Comparison of ENCODE assay signal across 14 cellular contexts in genomic region chr11:131609921-131610320, GRCh38.
DNase-seq lines count a peak whose midpoint lies in the region; TF ChIP-seq lines count a peak whose summit lies in the region.
"Had no signal": no experiment of that assay in that cellular context is flagged by ENCODE, and none has a peak within 500 bp of the region (broad histone marks: within the 10 kb centered on the region; RNA-seq: fewer than 3 reads in every experiment).

No MANE protein-coding gene starts in this region.

- H3K27me3 Mint-ChIP-seq in activated CD4-positive, alpha-beta T cell treated with anti-CD3 and anti-CD28 coated beads, Interleukin-2, amount 10 ng/mL, durations not matched to agents 7 days and 5 days: no peaks in the 10 kb centered on the region
- peaks cover 2% of the 10 kb centered on the region for H3K27me3 Mint-ChIP-seq in endothelial cell (ENCODE audit: unreplicated experiment)
- H3K27me3 Mint-ChIP-seq: CD4-positive, CD25-positive, alpha-beta regulatory T cell had no signal

- no peak overlapping the region for H3K4me3 Mint-ChIP-seq in activated CD4-positive, alpha-beta T cell treated with anti-CD3 and anti-CD28 coated beads, Interleukin-2, amount 10 ng/mL, durations not matched to agents 7 days and 5 days
- H3K4me3 Mint-ChIP-seq in endothelial cell (ENCODE audit: unreplicated experiment): no peak overlapping the region
- H3K4me3 Mint-ChIP-seq: CD4-positive, CD25-positive, alpha-beta regulatory T cell had no signal

- no peaks in the 10 kb centered on the region for H3K79me2 ChIP-seq in Loucy (ENCODE audit: insufficient read depth, low read length)

- no peaks in the 10 kb centered on the region for H3K27me3 ChIP-seq in Loucy (ENCODE audit: insufficient read depth, low read length, poor library complexity, severe bottlenecking)

- H3F3A ChIP-seq in Loucy (ENCODE audit: low read depth): 0 out of 2 replicates have a peak, but pooled peaks cover 5% of the 10 kb centered on the region

- peaks cover 69% of the 10 kb centered on the region for H3K4me1 ChIP-seq in Loucy (ENCODE audit: insufficient read depth, low read length, poor library complexity, severe bottlenecking)

- H3K9me2 ChIP-seq in Loucy (replicated peaks; ENCODE audit: low read depth, low read length): no peaks in the 10 kb centered on the region

- no peak overlapping the region for H3K4me3 ChIP-seq in Loucy (ENCODE audit: low read length, poor library complexity, severe bottlenecking)

- POLR2A ChIA-PET in activated CD4-positive, alpha-beta T cell treated with anti-CD3 and anti-CD28 coated beads, Interleukin-2, amount 10 ng/mL, durations not matched to agents 7 days and 5 days (lab: Charles Lee): no interaction called here

- no peaks in the 10 kb centered on the region for H4K20me1 ChIP-seq in Loucy (ENCODE audit: insufficient read depth, low read length, poor library complexity, severe bottlenecking)

- no peak overlapping the region for H2AFZ ChIP-seq in Loucy (ENCODE audit: low read length)

- no peaks in the 10 kb centered on the region for H3K4me1 Mint-ChIP-seq in activated CD4-positive, alpha-beta T cell treated with anti-CD3 and anti-CD28 coated beads, Interleukin-2, amount 10 ng/mL, durations not matched to agents 7 days and 5 days
- H3K4me1 Mint-ChIP-seq in endothelial cell (ENCODE audit: unreplicated experiment): peaks cover 32% of the 10 kb centered on the region
- H3K4me1 Mint-ChIP-seq: CD4-positive, CD25-positive, alpha-beta regulatory T cell had no signal

- H3K9me3 ChIP-seq in Loucy (ENCODE audit: insufficient read depth, low read depth, low read length): no peaks in the 10 kb centered on the region

- DNase-seq in AG08395 (ENCODE audit: low spot score) (peak; percentile 52), pons (ENCODE audit: low spot score) (peak; percentile 77), NCI-H1048 (lab: John Stamatoyannopoulos, UW) (no peak), COLO668 (lab: John Stamatoyannopoulos, UW; ENCODE audit: unreplicated experiment) (no peak), endothelial cell (ENCODE audit: low spot score) (no peak)
- DNase-seq in activated CD4-positive, alpha-beta T cell treated with anti-CD3 and anti-CD28 coated beads, Interleukin-2, amount 10 ng/mL, durations not matched to agents 7 days and 5 days: no peak
- DNase-seq: CD4-positive, CD25-positive, alpha-beta regulatory T cell; Kasumi-1; NCI-H345; NCI-H526 treated with DMSO at 0.1 percent for 48 hours; PC-3 had no signal

- peaks cover 3% of the 10 kb centered on the region for H3K9me3 Mint-ChIP-seq in activated CD4-positive, alpha-beta T cell treated with anti-CD3 and anti-CD28 coated beads, Interleukin-2, amount 10 ng/mL, durations not matched to agents 7 days and 5 days
- H3K9me3 Mint-ChIP-seq in endothelial cell (ENCODE audit: unreplicated experiment): no peaks in the 10 kb centered on the region

- peak overlapping the region; percentile 55 for H3K4me2 ChIP-seq in Loucy (ENCODE audit: low read depth, low read length, poor library complexity, severe bottlenecking)

- CTCF ChIA-PET in activated CD4-positive, alpha-beta T cell treated with anti-CD3 and anti-CD28 coated beads, Interleukin-2, amount 10 ng/mL, durations not matched to agents 7 days and 5 days (lab: Charles Lee): no interaction called here

- peak overlapping the region; percentile 93 for H3K27ac ChIP-seq in cingulate gyrus (ENCODE audit: low read depth, low read length)
- H3K27ac ChIP-seq: 22Rv1 had no signal

- no peaks in the 10 kb centered on the region for H3K36me3 Mint-ChIP-seq in activated CD4-positive, alpha-beta T cell treated with anti-CD3 and anti-CD28 coated beads, Interleukin-2, amount 10 ng/mL, durations not matched to agents 7 days and 5 days (ENCODE audit: low read depth)
- no peaks in the 10 kb centered on the region for H3K36me3 Mint-ChIP-seq in endothelial cell (ENCODE audit: low read depth, unreplicated experiment)
- H3K36me3 Mint-ChIP-seq: CD4-positive, CD25-positive, alpha-beta regulatory T cell had no signal

- H3K9ac ChIP-seq in Loucy (ENCODE audit: low read depth, low read length, poor library complexity, severe bottlenecking): peak overlapping the region; percentile 16

- TF ChIP-seq CTCF in Loucy (conservative IDR thresholded peaks at IDR 0.05; ENCODE audit: low read length) (no peak), endothelial cell (IDR thresholded peaks at IDR 0.05; ENCODE audit: unreplicated experiment) (no peak)

- H3K27ac Mint-ChIP-seq in activated CD4-positive, alpha-beta T cell treated with anti-CD3 and anti-CD28 coated beads, Interleukin-2, amount 10 ng/mL, durations not matched to agents 7 days and 5 days: no peak overlapping the region
- no peak overlapping the region for H3K27ac Mint-ChIP-seq in endothelial cell (ENCODE audit: unreplicated experiment)
- H3K27ac Mint-ChIP-seq: CD4-positive, CD25-positive, alpha-beta regulatory T cell had no signal

- no peaks in the 10 kb centered on the region for H3K36me3 ChIP-seq in Loucy (ENCODE audit: insufficient read depth, low read length)

Comparison
In these comparisons a context has a peak if more than half of its experiments do, and no peak if none do; other contexts are left out.
1. DNase-seq: peak in AG08395 (single experiment) and pons (single experiment); none in activated CD4-positive, alpha-beta T cell treated with anti-CD3 and anti-CD28 coated beads, Interleukin-2, amount 10 ng/mL, durations not matched to agents 7 days and 5 days (single experiment), NCI-H1048 (single experiment), COLO668 (single experiment) and endothelial cell (single experiment).